Comparison of ENCODE assay signal across 20 cellular contexts in genomic region chr11:47449541-47449940, GRCh38.
"Had no signal": no experiment of that assay in that cellular context is flagged by ENCODE, and none has a peak within 500 bp of the region (broad histone marks: within the 10 kb centered on the region; RNA-seq: fewer than 3 reads in every experiment).

No MANE protein-coding gene starts in this region.

- H3K4me1 ChIP-seq: Peyer's patch had no signal

- H3K9me3 ChIP-seq: adrenal gland, Peyer's patch had no signal

- DNase-seq: activated CD4-positive, alpha-beta T cell treated with anti-CD3 and anti-CD28 coated beads for 48 hours; activated CD4-positive, alpha-beta T cell treated with anti-CD3 and anti-CD28 coated beads, Interleukin-2, amount 50 U/mL, for 4 hours; activated CD4-positive, CD25-positive, alpha-beta regulatory T cell treated with anti-CD3 and anti-CD28 coated beads, Interleukin-2, amount 50 U/mL, for 72 hours; activated CD8-positive, alpha-beta memory T cell treated with anti-CD3 and anti-CD28 coated beads, Interleukin-2, amount 50 U/mL, for 48 hours; activated CD8-positive, alpha-beta T cell treated with anti-CD3 and anti-CD28 coated beads, Interleukin-2, amount 10 ng/mL, durations not matched to agents 7 days and 5 days; activated naive CD4-positive, alpha-beta T cell treated with anti-CD3 and anti-CD28 coated beads, Interleukin-2, amount 50 U/mL, for 16 hours; activated naive CD8-positive, alpha-beta T cell treated with anti-CD3 and anti-CD28 coated beads, Interleukin-2, amount 10 ng/mL, durations not matched to agents 7 days and 5 days; activated T-cell treated with anti-CD3 and anti-CD28 coated beads, Interleukin-2, amount 50 U/mL, for 1 hour; anterior cingulate cortex; MG63; MV-4-11; NCI-H1105; NCI-H1436; NCI-H1694 treated with DMSO at 0.1 percent for 48 hours; NCI-H2029 treated with DMSO at 0.1 percent for 48 hours; NCI-H446; Peyer's patch had no signal

- H3K9me3 Mint-ChIP-seq: activated naive CD8-positive, alpha-beta T cell treated with anti-CD3 and anti-CD28 coated beads, Interleukin-2, amount 10 ng/mL, durations not matched to agents 7 days and 5 days; T-helper 1 cell treated with Interleukin-12 subunit alpha and Interleukin-12 subunit beta and Interleukin-4 antibody, amounts not matched to agents 30 μg/mL and 1 μg/mL, for 36 hours; WTC11 had no signal

- H3K27me3 Mint-ChIP-seq: activated naive CD8-positive, alpha-beta T cell treated with anti-CD3 and anti-CD28 coated beads, Interleukin-2, amount 10 ng/mL, durations not matched to agents 7 days and 5 days had no signal

- H3K36me3 Mint-ChIP-seq: activated naive CD8-positive, alpha-beta T cell treated with anti-CD3 and anti-CD28 coated beads, Interleukin-2, amount 10 ng/mL, durations not matched to agents 7 days and 5 days; WTC11 had no signal

- H3K27ac Mint-ChIP-seq: activated CD8-positive, alpha-beta T cell treated with anti-CD3 and anti-CD28 coated beads, Interleukin-2, amount 10 ng/mL, durations not matched to agents 7 days and 5 days; activated naive CD8-positive, alpha-beta T cell treated with anti-CD3 and anti-CD28 coated beads, Interleukin-2, amount 10 ng/mL, durations not matched to agents 7 days and 5 days; T-helper 1 cell treated with Interleukin-12 subunit alpha and Interleukin-12 subunit beta and Interleukin-4 antibody, amounts not matched to agents 30 μg/mL and 1 μg/mL, for 36 hours; WTC11 had no signal

- H3K4me3 ChIP-seq: adrenal gland, MG63, Peyer's patch had no signal

- H3K4me1 Mint-ChIP-seq: WTC11 had no signal

- ATAC-seq: activated CD8-positive, alpha-beta T cell treated with anti-CD3 and anti-CD28 coated beads, Interleukin-2, amount 10 ng/mL, durations not matched to agents 7 days and 5 days had no signal

- H3K27me3 ChIP-seq: adrenal gland, MG63, Peyer's patch had no signal

- H3K36me3 ChIP-seq: adrenal gland, Peyer's patch had no signal

- H3K27ac ChIP-seq: adrenal gland, Peyer's patch had no signal

- H3K4me3 Mint-ChIP-seq: activated CD8-positive, alpha-beta T cell treated with anti-CD3 and anti-CD28 coated beads, Interleukin-2, amount 10 ng/mL, durations not matched to agents 7 days and 5 days; activated naive CD8-positive, alpha-beta T cell treated with anti-CD3 and anti-CD28 coated beads, Interleukin-2, amount 10 ng/mL, durations not matched to agents 7 days and 5 days; T-helper 1 cell treated with Interleukin-12 subunit alpha and Interleukin-12 subunit beta and Interleukin-4 antibody, amounts not matched to agents 30 μg/mL and 1 μg/mL, for 36 hours; WTC11 had no signal
